ENCODE assay signal across 10 cellular contexts in the genomic region with DNA sequence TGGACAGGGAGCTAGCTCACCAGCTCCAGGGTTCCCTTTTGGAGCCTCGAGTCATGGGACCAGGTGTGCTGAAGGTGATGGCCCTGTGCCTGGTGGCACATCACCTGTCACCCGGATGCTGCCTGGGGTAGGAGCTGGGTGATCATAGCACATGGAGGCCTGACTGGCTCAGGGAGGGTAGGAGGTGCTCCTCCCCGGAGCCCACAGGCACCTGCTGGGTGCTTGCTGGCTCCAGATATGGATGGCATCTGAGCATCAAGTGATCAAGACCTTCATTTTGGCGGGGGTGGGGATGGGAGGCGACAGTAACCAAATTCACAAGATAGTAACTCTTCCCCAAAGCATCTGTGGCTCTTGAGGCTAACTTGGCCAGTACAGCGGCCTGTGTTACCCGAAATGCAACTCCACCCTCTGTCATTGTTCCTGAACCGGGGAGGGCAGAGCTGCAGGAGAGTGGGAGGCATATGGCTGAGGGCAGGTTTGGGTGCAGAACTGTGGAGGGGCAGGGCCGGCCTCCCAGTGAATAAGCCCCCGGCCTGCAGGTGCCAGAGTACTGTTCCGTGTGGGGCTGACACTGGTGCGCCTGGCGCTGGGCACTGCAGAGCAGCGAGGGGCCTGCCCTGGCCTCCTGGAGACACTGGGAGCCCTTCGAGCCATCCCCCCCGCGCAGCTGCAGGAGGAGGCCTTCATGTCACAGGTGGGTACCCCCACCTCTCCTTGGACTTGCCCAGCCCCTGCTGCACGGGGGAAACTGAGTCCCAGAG. TPM values are rescaled to one million over a fixed set of nuclear protein-coding genes. Genes with fewer than 3 reads are reported as not detected.
A peak's percentile ranks its signal among the peaks of the same experiment; 100 is the strongest.
DNase-seq lines count a peak whose midpoint lies in the region; ATAC-seq and TF ChIP-seq lines count a peak whose summit lies in the region.
"Had no signal": no experiment of that assay in that cellular context is flagged by ENCODE, and none has a peak within 500 bp of the region (broad histone marks: within the 10 kb centered on the region; RNA-seq: fewer than 3 reads in every experiment).

No MANE protein-coding gene starts in this region.

- H3K36me3 Mint-ChIP-seq in activated B cell treated with CpG ODN at 0.5 μM for 24 hours (ENCODE audit: low read depth) (peaks cover 36% of the 10 kb centered on the region), memory B cell (peaks cover 20% of the 10 kb centered on the region)

- peak overlapping the region; percentile 97 for H3K27ac ChIP-seq in BLaER1
- H3K27ac ChIP-seq: PC-9 had no signal

- no peak for DNase-seq in activated B cell treated with CpG ODN at 0.5 μM for 24 hours
- no peak for DNase-seq in memory B cell (ENCODE audit: low spot score in 2 of 2)
- no peak for DNase-seq in NCI-H82 (lab: John Stamatoyannopoulos, UW)
- no peak for DNase-seq in NCI-H2227 (lab: John Stamatoyannopoulos, UW; ENCODE audit: unreplicated experiment)
- DNase-seq in DMS 273 treated with DMSO at 0.1 percent for 48 hours (lab: John Stamatoyannopoulos, UW): no peak
- DNase-seq: glutamatergic neuron, PC-9 had no signal

- peak overlapping the region; percentile 55 for H3K4me3 Mint-ChIP-seq in activated B cell treated with CpG ODN at 0.5 μM for 24 hours
- H3K4me3 Mint-ChIP-seq in memory B cell: peak overlapping the region; percentile 93

- H3K9ac ChIP-seq in BLaER1: peak overlapping the region; percentile 87

- peak overlapping the region; percentile 100 for H3K4me2 ChIP-seq in BLaER1
- H3K4me2 ChIP-seq: PC-9 had no signal

- ATAC-seq in GM19455 (IDR thresholded peaks at IDR 0.05; ENCODE audit: unreplicated experiment) (peak; percentile 8), activated B cell treated with CpG ODN at 0.5 μM for 24 hours (ENCODE audit: low read depth) (no peak), memory B cell (ENCODE audit: low read depth) (peak; percentile 3), GM19463 (IDR thresholded peaks at IDR 0.05; ENCODE audit: unreplicated experiment) (no peak)

- CTCF ChIA-PET in activated B cell treated with CpG ODN at 0.5 μM for 24 hours (lab: Charles Lee): interaction anchor here (1.1 to 1.3 kb wide), 3 partner anchors 30 to 169 kb away, joined by 3 to 5 read pairs (median 3); partner anchors contain the start of gene PTPRCAP

- H3K27me3 Mint-ChIP-seq in activated B cell treated with CpG ODN at 0.5 μM for 24 hours: no peaks in the 10 kb centered on the region
- H3K27me3 Mint-ChIP-seq in memory B cell: no peaks in the 10 kb centered on the region

- H3K36me3 ChIP-seq in BLaER1: 0 out of 2 replicates have a peak, but pooled peaks cover 10% of the 10 kb centered on the region

- H3K27me3 ChIP-seq in BLaER1: peaks cover 2% of the 10 kb centered on the region; the same call in 1 of the 2 replicates

- H3K4me1 ChIP-seq in BLaER1: peaks cover 100% of the 10 kb centered on the region

- intact Hi-C loops in activated B cell treated with CpG ODN at 0.5 μM for 24 hours (cut with micrococcal nuclease): loop anchor here (1.0 kb wide), 1 partner anchor 20 kb away; the partner anchor contains the start of gene RPS6KB2

- POLR2A ChIA-PET in activated B cell treated with CpG ODN at 0.5 μM for 24 hours (lab: Charles Lee): interaction anchor here (0.7 to 3.5 kb wide), 23 partner anchors 11 to 629 kb away, joined by 3 to 113 read pairs (median 5); partner anchors contain the start of genes AIP, CORO1B, POLD4 and PTPRCAP

- no peak for TF ChIP-seq CTCF in activated B cell treated with CpG ODN at 0.5 μM for 24 hours (IDR thresholded peaks at IDR 0.05)

- peak overlapping the region; percentile 45 for H3K4me3 ChIP-seq in BLaER1
- H3K4me3 ChIP-seq: PC-9 had no signal

- H3K4me1 Mint-ChIP-seq in activated B cell treated with CpG ODN at 0.5 μM for 24 hours (peaks cover 95% of the 10 kb centered on the region), memory B cell (peaks cover 65% of the 10 kb centered on the region)

- H3K9me3 Mint-ChIP-seq in activated B cell treated with CpG ODN at 0.5 μM for 24 hours: no peaks in the 10 kb centered on the region
- H3K9me3 Mint-ChIP-seq in memory B cell: no peaks in the 10 kb centered on the region

- H3K27ac Mint-ChIP-seq in activated B cell treated with CpG ODN at 0.5 μM for 24 hours: peak overlapping the region; percentile 88
- H3K27ac Mint-ChIP-seq in memory B cell: peak overlapping the region; percentile 45

- H4K20me1 ChIP-seq in BLaER1: no peaks in the 10 kb centered on the region

- no peaks in the 10 kb centered on the region for H3K9me3 ChIP-seq in BLaER1

RNA-seq across cellular contexts. Expression of gene TBC1D10C, which starts 4.7 kb away (rescaled TPM):
- total RNA-seq in activated B cell treated with CpG ODN at 0.5 μM for 24 hours: 158 and 163 TPM in 2 replicates
- total RNA-seq: PC-9 had no signal

RNA-seq across cellular contexts. Expression of gene CARNS1, which starts 6.9 kb away (rescaled TPM):
- total RNA-seq in activated B cell treated with CpG ODN at 0.5 μM for 24 hours: 5.7 and 6.3 TPM in 2 replicates

RNA-seq across cellular contexts. Expression of gene PPP1CA, which starts 7.0 kb away (rescaled TPM):
- 349 and 354 TPM in 2 replicates for total RNA-seq in activated B cell treated with CpG ODN at 0.5 μM for 24 hours

RNA-seq across cellular contexts. Expression of gene RAD9A, which starts 16.8 kb away (rescaled TPM):
- 30.4 and 35.2 TPM in 2 replicates for total RNA-seq in activated B cell treated with CpG ODN at 0.5 μM for 24 hours

RNA-seq across cellular contexts. Expression of gene RPS6KB2, which starts 19.7 kb away (rescaled TPM):
- 66.9 and 74.5 TPM in 2 replicates for total RNA-seq in activated B cell treated with CpG ODN at 0.5 μM for 24 hours

Comparison
In these comparisons a context has a peak if more than half of its experiments do, and no peak if none do; other contexts are left out.
1. ATAC-seq: peak in GM19455 (single experiment) and memory B cell (single experiment); none in activated B cell treated with CpG ODN at 0.5 μM for 24 hours (single experiment) and GM19463 (single experiment).